ENCODE assay signal across 21 cellular contexts in genomic region chr1:246246430-246246829, GRCh38.
DNase-seq lines count a peak whose midpoint lies in the region; FAIRE-seq and TF ChIP-seq lines count a peak whose summit lies in the region.
"Had no signal": no experiment of that assay in that cellular context is flagged by ENCODE, and none has a peak within 500 bp of the region (broad histone marks: within the 10 kb centered on the region; RNA-seq: fewer than 3 reads in every experiment).

No MANE protein-coding gene starts in this region.

- no peak overlapping the region for H3K4me3 ChIP-seq in brain microvascular endothelial cell (ENCODE audit: low read depth, low read length)

- H3K27me3 Mint-ChIP-seq in mesothelial cell of epicardium (ENCODE audit: low read depth), result no peaks in the 10 kb centered on the region

- H3K36me3 ChIP-seq in brain microvascular endothelial cell (replicated peaks), result no peaks in the 10 kb centered on the region

- DNase-seq in ELR (ENCODE audit: low read depth), result peak; percentile 30
- peak; percentile 3 for DNase-seq in HT-29 (ENCODE audit: low spot score)
- no peak for DNase-seq in brain microvascular endothelial cell
- no peak for DNase-seq in mesothelial cell of epicardium (ENCODE audit: low spot score in 2 of 2, unreplicated experiment in 2 of 2)
- DNase-seq in NCI-H1694 (lab: John Stamatoyannopoulos, UW), result no peak
- no peak for DNase-seq in NCI-H1048 (lab: John Stamatoyannopoulos, UW)
- DNase-seq in HPDE6-E6E7 (ENCODE audit: extremely low spot score), result no peak
- no peak for DNase-seq in RCC 7860 (ENCODE audit: low spot score)
- DNase-seq: ACHN; DMS 273 treated with DMSO at 0.1 percent for 48 hours; DND-41; H7; Kasumi-1; NCI-H1105 treated with DMSO at 0.1 percent for 48 hours; NCI-H1694 treated with DMSO at 0.1 percent for 48 hours; NCI-H2107; NCI-H510A; NCI-H748 treated with DMSO at 0.1 percent for 48 hours; NK-92 treated with Interleukin-12 subunit alpha and Interleukin-12 subunit beta, amount 100 ng/mL, for 24 hours; RPMI8226; SIG-M5 had no signal

- TF ChIP-seq CTCF in brain microvascular endothelial cell (IDR thresholded peaks at IDR 0.05; ENCODE audit: low read depth, low read length, missing control alignments) (no peak), mesothelial cell of epicardium (IDR thresholded peaks at IDR 0.05; ENCODE audit: unreplicated experiment) (peak; percentile 43)

- in situ Hi-C loops in brain microvascular endothelial cell (cut with HindIII; ENCODE audit: low pct_ligation_motif_present, low sequenced_read_pairs), result no loop called here

- no peak overlapping the region for H3K4me3 Mint-ChIP-seq in mesothelial cell of epicardium

- H3K27ac Mint-ChIP-seq in mesothelial cell of epicardium, result no peak overlapping the region

- peaks cover 6% of the 10 kb centered on the region for H3K4me1 Mint-ChIP-seq in mesothelial cell of epicardium

- no peaks in the 10 kb centered on the region for H3K36me3 Mint-ChIP-seq in mesothelial cell of epicardium

- no peaks in the 10 kb centered on the region for H3K27me3 ChIP-seq in brain microvascular endothelial cell (replicated peaks)

- no peak for FAIRE-seq in RCC 7860 (lab: Jason Lieb, UNC)

- peaks cover 11% of the 10 kb centered on the region for H3K9me3 Mint-ChIP-seq in mesothelial cell of epicardium

- peak overlapping the region; percentile 71 for H3K27ac ChIP-seq in brain microvascular endothelial cell

Comparison
In these comparisons a context has a peak if more than half of its experiments do, and no peak if none do; other contexts are left out.
1. DNase-seq: peak in ELR (single experiment) and HT-29 (single experiment); none in brain microvascular endothelial cell (single experiment), mesothelial cell of epicardium (0 of 2), NCI-H1694 (single experiment), NCI-H1048 (single experiment), HPDE6-E6E7 (single experiment) and RCC 7860 (single experiment).